Comparison of ENCODE assay signal across 18 cellular contexts in the genomic region with DNA sequence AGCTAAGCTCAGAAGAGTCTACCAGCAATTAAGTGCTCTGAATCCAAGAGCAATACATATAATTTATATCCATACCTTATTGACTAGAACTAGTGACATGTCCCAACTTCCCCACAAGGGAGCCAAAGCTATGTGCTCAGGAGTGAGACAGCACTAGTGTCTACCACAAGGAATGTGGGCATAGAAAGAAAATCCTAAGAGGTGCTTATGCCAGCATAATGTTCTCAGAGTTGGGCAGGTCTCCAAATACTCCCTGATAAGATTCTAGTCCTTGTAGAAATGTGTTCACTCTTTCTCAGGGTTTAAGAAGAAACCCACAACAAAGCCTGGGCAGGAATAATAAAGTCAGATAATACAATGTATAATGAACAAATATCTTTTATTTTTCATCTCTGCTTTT.
"Had no signal": no experiment of that assay in that cellular context is flagged by ENCODE, and none has a peak within 500 bp of the region (broad histone marks: within the 10 kb centered on the region; RNA-seq: fewer than 3 reads in every experiment).

No MANE protein-coding gene starts in this region.

- H3K9ac ChIP-seq: parathyroid adenoma had no signal

- H3K4me3 Mint-ChIP-seq: activated naive CD4-positive, alpha-beta T cell treated with anti-CD3 and anti-CD28 coated beads, Interleukin-2, amount 50 U/mL, for 24 hours; effector memory CD8-positive, alpha-beta T cell; natural killer cell treated with Interleukin-12 subunit alpha and Interleukin-12 subunit beta and Interleukin-15 and Interleukin-18, amount 100 ng/mL, for 72 hours; T-helper 1 cell treated with Interleukin-12 subunit alpha and Interleukin-12 subunit beta and Interleukin-4 antibody, amounts not matched to agents 30 μg/mL and 1 μg/mL, for 36 hours had no signal

- DNase-seq: activated CD4-positive, alpha-beta T cell treated with anti-CD3 and anti-CD28 coated beads for 1 hour; activated CD4-positive, alpha-beta T cell treated with anti-CD3 and anti-CD28 coated beads, Interleukin-2, amount 50 U/mL, for 4 hours; activated gamma-delta T cell; effector memory CD8-positive, alpha-beta T cell; foreskin fibroblast; hippocampal formation; islet precursor cell; stimulated activated CD4-positive, alpha-beta T cell treated with anti-CD3 and anti-CD28 coated beads, Interleukin-12 subunit alpha, Interleukin-12 subunit beta, amount 100 ng/mL, for 4 hours; stimulated activated CD4-positive, alpha-beta T cell treated with anti-CD3 and anti-CD28 coated beads, Interleukin-1b, Interleukin-23, amount 100 ng/mL, for 48 hours; stimulated activated naive CD4-positive, alpha-beta T cell treated with Interleukin-2 at 50 U/mL for 16 hours; tibial artery; WERI-Rb-1 had no signal

- H3K4me3 ChIP-seq: ascending aorta, tibial artery had no signal

- H3K36me3 Mint-ChIP-seq: activated naive CD4-positive, alpha-beta T cell treated with anti-CD3 and anti-CD28 coated beads, Interleukin-2, amount 50 U/mL, for 24 hours; natural killer cell treated with Interleukin-12 subunit alpha and Interleukin-12 subunit beta and Interleukin-15 and Interleukin-18, amount 100 ng/mL, for 72 hours had no signal

- H3K36me3 ChIP-seq: ascending aorta, neutrophil, tibial artery, WERI-Rb-1 had no signal

- H3K4me1 Mint-ChIP-seq: activated naive CD4-positive, alpha-beta T cell treated with anti-CD3 and anti-CD28 coated beads, Interleukin-2, amount 50 U/mL, for 24 hours had no signal

- H3K9me3 ChIP-seq: ascending aorta, neutrophil, tibial artery had no signal

- H3K4me1 ChIP-seq: ascending aorta had no signal

- H3K79me2 ChIP-seq: parathyroid adenoma had no signal

- H2AFZ ChIP-seq: parathyroid adenoma had no signal

- H3K27me3 Mint-ChIP-seq: activated naive CD4-positive, alpha-beta T cell treated with anti-CD3 and anti-CD28 coated beads, Interleukin-2, amount 50 U/mL, for 24 hours; effector memory CD8-positive, alpha-beta T cell; natural killer cell treated with Interleukin-12 subunit alpha and Interleukin-12 subunit beta and Interleukin-15 and Interleukin-18, amount 100 ng/mL, for 72 hours had no signal

- H3K27me3 ChIP-seq: ascending aorta, neutrophil, tibial artery had no signal

- H3K9me3 Mint-ChIP-seq: T-helper 1 cell treated with Interleukin-12 subunit alpha and Interleukin-12 subunit beta and Interleukin-4 antibody, amounts not matched to agents 30 μg/mL and 1 μg/mL, for 36 hours had no signal

- H3K27ac Mint-ChIP-seq: activated naive CD4-positive, alpha-beta T cell treated with anti-CD3 and anti-CD28 coated beads, Interleukin-2, amount 50 U/mL, for 24 hours; effector memory CD8-positive, alpha-beta T cell; natural killer cell treated with Interleukin-12 subunit alpha and Interleukin-12 subunit beta and Interleukin-15 and Interleukin-18, amount 100 ng/mL, for 72 hours; T-helper 1 cell treated with Interleukin-12 subunit alpha and Interleukin-12 subunit beta and Interleukin-4 antibody, amounts not matched to agents 30 μg/mL and 1 μg/mL, for 36 hours had no signal

- H3K27ac ChIP-seq: ascending aorta, neutrophil, parathyroid adenoma, tibial artery, WERI-Rb-1 had no signal
